37 cellular contexts compared by ENCODE assay signal in the genomic region with DNA sequence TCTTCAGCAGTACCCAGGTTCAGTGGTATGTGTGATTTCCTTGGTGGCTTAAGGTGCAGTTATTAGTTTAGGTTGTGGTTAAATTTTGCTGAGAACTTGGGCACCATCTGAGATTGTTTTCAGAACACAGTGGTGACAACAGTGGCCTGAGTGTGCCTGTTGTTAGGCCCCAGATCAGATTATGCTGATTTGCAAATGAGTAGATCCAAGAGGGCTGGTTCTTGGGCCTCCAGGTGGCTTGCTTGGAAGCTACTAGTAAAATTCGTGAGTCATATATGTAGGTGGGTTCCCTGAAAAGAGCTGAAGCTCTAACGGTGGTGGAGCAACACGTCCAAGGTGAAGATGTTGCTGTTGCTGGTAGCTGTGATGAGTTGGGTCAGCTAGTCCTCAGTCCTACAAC.
"Had no signal": no experiment of that assay in that cellular context is flagged by ENCODE, and none has a peak within 500 bp of the region (broad histone marks: within the 10 kb centered on the region; RNA-seq: fewer than 3 reads in every experiment).

No MANE protein-coding gene starts in this region.

- H3K9me3 ChIP-seq: MG63 had no signal

- H3K27me3 ChIP-seq: MG63 had no signal

- H3K4me3 ChIP-seq: MG63 had no signal

- H3K36me3 ChIP-seq: MG63 had no signal

- DNase-seq: Karpas-422, Kasumi-1, KG1, MG63, MM.1S, MV-4-11, NCI-H1048, NCI-H1092, NCI-H1092 treated with DMSO at 0.1 percent for 48 hours, NCI-H1105, NCI-H1105 treated with DMSO at 0.1 percent for 48 hours, NCI-H1417, NCI-H1417 treated with DMSO at 0.1 percent for 48 hours, NCI-H1436, NCI-H1436 treated with DMSO at 0.1 percent for 48 hours, NCI-H146, NCI-H1694, NCI-H1694 treated with DMSO at 0.1 percent for 48 hours, NCI-H187, NCI-H187 treated with DMSO at 0.1 percent for 48 hours, NCI-H1930, NCI-H2029, NCI-H2029 treated with DMSO at 0.1 percent for 48 hours, NCI-H2081, NCI-H2081 treated with DMSO at 0.1 percent for 48 hours, NCI-H2107, NCI-H2171, NCI-H2171 treated with DMSO at 0.1 percent for 48 hours, NCI-H2227 treated with DMSO at 0.1 percent for 48 hours, NCI-H226, NCI-H345, NCI-H446, NCI-H446 treated with DMSO at 0.1 percent for 48 hours, NCI-H510A, NCI-H510A treated with DMSO at 0.1 percent for 48 hours, NCI-H524, NCI-H524 treated with DMSO at 0.1 percent for 48 hours had no signal
